In genomic region chr10:5376450-5376849, GRCh38 we compare ENCODE assay signal across 22 cellular contexts. TPM values are rescaled to one million over a fixed set of nuclear protein-coding genes. Genes with fewer than 3 reads are reported as not detected.
DNase-seq lines count a peak whose midpoint lies in the region; ATAC-seq, FAIRE-seq and TF ChIP-seq lines count a peak whose summit lies in the region.
"Had no signal": no experiment of that assay in that cellular context is flagged by ENCODE, and none has a peak within 500 bp of the region (broad histone marks: within the 10 kb centered on the region; RNA-seq: fewer than 3 reads in every experiment).

No MANE protein-coding gene starts in this region.

- CTCF ChIA-PET in HEK293 (lab: Yijun Ruan, JAX): interaction anchor here (0.6 to 1.3 kb wide), 2 partner anchors 527 to 1969 kb away, joined by 3 read pairs; no protein-coding TSS in a partner anchor

- no peak overlapping the region for H3K18ac ChIP-seq in neuronal stem cell (ENCODE audit: low read length)

- H3K36me3 ChIP-seq in HEK293 (ENCODE audit: control insufficient read depth in 2 of 2, insufficient read depth in 1 of 2, low read length in 2 of 2) (no peaks in the 10 kb centered on the region), bronchial epithelial cell (ENCODE audit: control insufficient read depth, insufficient read depth, low read length) (no peaks in the 10 kb centered on the region), neuronal stem cell (replicated peaks in 1 of 2; ENCODE audit: control insufficient read depth in 2 of 2, insufficient read depth in 2 of 2, low read length in 2 of 2) (no peaks in the 10 kb centered on the region), mucosa of descending colon (ENCODE audit: low read depth) (no peaks in the 10 kb centered on the region)

- no peak overlapping the region for H2AFZ ChIP-seq in neuronal stem cell (ENCODE audit: low read length)

- H3K27me3 ChIP-seq in bronchial epithelial cell (ENCODE audit: control insufficient read depth, insufficient read depth, low read length): no peaks in the 10 kb centered on the region
- no peaks in the 10 kb centered on the region for H3K27me3 ChIP-seq in neuronal stem cell (ENCODE audit: control insufficient read depth in 3 of 3, insufficient read depth in 3 of 3, low read depth in 1 of 3, low read length in 3 of 3)

- no peaks in the 10 kb centered on the region for H3K4me1 ChIP-seq in HEK293 (ENCODE audit: control insufficient read depth, insufficient read depth, low read length)
- H3K4me1 ChIP-seq in neuronal stem cell (ENCODE audit: control insufficient read depth in 2 of 2, insufficient read depth in 1 of 2, low read depth in 1 of 2, low read length in 2 of 2): peaks cover 0 to 3% of the 10 kb centered on the region in 2 donors
- H3K4me1 ChIP-seq in mucosa of descending colon (ENCODE audit: low read depth): no peaks in the 10 kb centered on the region

- TF ChIP-seq CTCF in HEK293 (tag by site-specific recombination; IDR thresholded peaks at IDR 0.05) (no peak), bronchial epithelial cell (IDR thresholded peaks at IDR 0.05; ENCODE audit: insufficient read depth, low read length, severe bottlenecking) (no peak), mucosa of descending colon (IDR thresholded peaks at IDR 0.05) (no peak)

- peak; percentile 36 for FAIRE-seq in bronchial epithelial cell (lab: Jason Lieb, UNC)
- FAIRE-seq: H54, RCC 7860 had no signal

- no peak overlapping the region for H3K4me3 ChIP-seq in HEK293 (ENCODE audit: low read depth, low read length)
- no peak overlapping the region for H3K4me3 ChIP-seq in bronchial epithelial cell (ENCODE audit: low read depth, low read length)
- H3K4me3 ChIP-seq in neuronal stem cell (ENCODE audit: low read length in 2 of 2): no peak overlapping the region
- H3K4me3 ChIP-seq in mucosa of descending colon: no peak overlapping the region

- H2BK15ac ChIP-seq in neuronal stem cell (ENCODE audit: low read length): no peak overlapping the region

- no peak overlapping the region for H3K4me2 ChIP-seq in neuronal stem cell (ENCODE audit: insufficient read depth, low read length, poor library complexity, severe bottlenecking)
- H3K4me2 ChIP-seq: KMS-11 had no signal

- H2BK5ac ChIP-seq in neuronal stem cell (ENCODE audit: low read length): no peak overlapping the region

- DNase-seq in LHCN-M2 (ENCODE audit: low read depth) (peak; percentile 12), bronchial epithelial cell (ENCODE audit: low read depth) (no peak), neuronal stem cell (ENCODE audit: low spot score) (no peak), mucosa of descending colon (no peak), NCI-H446 treated with DMSO at 0.1 percent for 48 hours (lab: John Stamatoyannopoulos, UW) (no peak), dedifferentiated amniotic fluid mesenchymal stem cell (ENCODE audit: extremely low spot score) (no peak)
- DNase-seq: ACHN; C1 segment of cervical spinal cord; CD8-positive, alpha-beta memory T cell; DMS79 treated with DMSO at 0.1 percent for 48 hours; HFFc6; NCI-H1417; NCI-H2029; NCI-H526 treated with DMSO at 0.1 percent for 48 hours; NK-92 treated with Interleukin-12 subunit alpha and Interleukin-12 subunit beta, amount 100 ng/mL, for 24 hours; Right ventricle myocardium superior had no signal

- no peak overlapping the region for H2BK120ac ChIP-seq in neuronal stem cell (ENCODE audit: low read depth, low read length)

- H3K79me1 ChIP-seq in neuronal stem cell (ENCODE audit: low read depth, low read length): no peaks in the 10 kb centered on the region

- no peak overlapping the region for H3K9ac ChIP-seq in neuronal stem cell (ENCODE audit: low read depth, low read length, poor library complexity)
- H3K9ac ChIP-seq: KMS-11 had no signal

- H2AK5ac ChIP-seq in neuronal stem cell (ENCODE audit: low read depth, low read length): no peak overlapping the region

- H3K23ac ChIP-seq in neuronal stem cell (ENCODE audit: low read depth, low read length, poor library complexity): no peak overlapping the region

- H3K9me3 ChIP-seq in HEK293 (ENCODE audit: control insufficient read depth, insufficient read depth, low read depth, low read length): no peaks in the 10 kb centered on the region
- no peaks in the 10 kb centered on the region for H3K9me3 ChIP-seq in neuronal stem cell (replicated peaks in 1 of 2; ENCODE audit: control insufficient read depth in 2 of 2, insufficient read depth in 1 of 2, low read depth in 1 of 2, low read length in 2 of 2)
- H3K9me3 ChIP-seq in mucosa of descending colon: no peaks in the 10 kb centered on the region

- POLR2A ChIA-PET in HEK293 (lab: Yijun Ruan, JAX): no interaction called here

- H3K27ac ChIP-seq in HEK293 (ENCODE audit: extremely low read depth, low read depth, low read length) (no peak overlapping the region), neuronal stem cell (replicated peaks; ENCODE audit: low read length) (peak overlapping the region; percentile 11)
- H3K27ac ChIP-seq: KMS-11 had no signal

- intact Hi-C loops in mucosa of descending colon (cut with DNase I, micrococcal nuclease): no loop called here

- H2BK12ac ChIP-seq in neuronal stem cell (ENCODE audit: low read length): no peak overlapping the region

- no CpG with 5 or more reads among the region's 4 CpGs for WGBS in neuronal stem cell (ENCODE audit: extremely low coverage in 2 of 2, insufficient read length in 2 of 2, insufficient replicate concordance in 1 of 2), 2 donors

- H4K91ac ChIP-seq in neuronal stem cell (ENCODE audit: low read depth, low read length, poor library complexity): no peak overlapping the region

- no peak overlapping the region for H4K8ac ChIP-seq in neuronal stem cell (ENCODE audit: low read depth, low read length)

- no peak for ATAC-seq in mucosa of descending colon

- no peak overlapping the region for H3K4ac ChIP-seq in neuronal stem cell (ENCODE audit: low read length)

- H3K14ac ChIP-seq in neuronal stem cell (ENCODE audit: low read length): no peak overlapping the region

TF ChIP-seq in HEK293, 187 proteins besides CTCF, POLR2A, EP300 and RAD21:
- TF ChIP-seq SCRT2 (tag by site-specific recombination; IDR thresholded peaks at IDR 0.05) (peak; percentile 40; the same call in 1 of the 2 replicates), REST (tag by site-specific recombination; IDR thresholded peaks at IDR 0.05) (peak; percentile 86), ZIC2 (tag by site-specific recombination; IDR thresholded peaks at IDR 0.05) (no peak)

RNA-seq across cellular contexts. Expression of gene UCN3, which starts 11.7 kb away (rescaled TPM):
- not detected in 2 replicates for total RNA-seq in LHCN-M2 (2014; rRNA removed)
- polyA plus RNA-seq in LHCN-M2 (2012): not detected
- not detected in 2 replicates for total RNA-seq in bronchial epithelial cell
- polyA plus RNA-seq in neuronal stem cell (2013, experiment 1 of 2): not detected
- polyA plus RNA-seq in neuronal stem cell (2013, experiment 2 of 2): not detected
- total RNA-seq in mucosa of descending colon: 1 to 10 TPM; 1.4 to 5.9 (median 4.8) TPM
- total RNA-seq: CD8-positive, alpha-beta memory T cell; G401; HFFc6; M059J; Right ventricle myocardium superior had no signal
- polyA plus RNA-seq: CD8-positive, alpha-beta memory T cell had no signal

RNA-seq across cellular contexts. Expression of gene TUBAL3, which starts 28.2 kb away (rescaled TPM):
- total RNA-seq in LHCN-M2 (2014; rRNA removed) (not detected in 2 replicates), bronchial epithelial cell (0.26 TPM in 2 replicates), mucosa of descending colon (10 to 100 TPM; 20.9 to 64.0 (median 38.7) TPM)
- polyA plus RNA-seq in LHCN-M2 (2012): not detected
- polyA plus RNA-seq in neuronal stem cell (2013, experiment 1 of 2): not detected
- not detected for polyA plus RNA-seq in neuronal stem cell (2013, experiment 2 of 2)
- total RNA-seq: CD8-positive, alpha-beta memory T cell; G401; HFFc6; M059J had no signal
- polyA plus RNA-seq: CD8-positive, alpha-beta memory T cell had no signal

RNA-seq across cellular contexts. Expression of gene NET1, which starts 35.9 kb away (rescaled TPM):
- 43.2 and 56.2 TPM in 2 replicates for total RNA-seq in LHCN-M2 (2014; rRNA removed)
- 9.4 TPM for polyA plus RNA-seq in LHCN-M2 (2012)
- 45.8 and 118 TPM in 2 replicates for total RNA-seq in bronchial epithelial cell
- polyA plus RNA-seq in neuronal stem cell (2013, experiment 1 of 2): 45.2 TPM
- 45.1 TPM for polyA plus RNA-seq in neuronal stem cell (2013, experiment 2 of 2)
- 100 to 1,000 TPM; 213 to 399 (median 359) TPM for total RNA-seq in mucosa of descending colon

Comparison
In these comparisons a context has a peak if more than half of its experiments do, and no peak if none do; other contexts are left out.
1. RNA of gene TUBAL3, which starts 28.2 kb away (total RNA-seq): 20.9 to 64.0 TPM in mucosa of descending colon; 0.26 TPM in bronchial epithelial cell and not detected in LHCN-M2; every median in the first group is over 10 times any median in the second.